In genomic region chr17:71762526-71762925, GRCh38 we compare ENCODE assay signal across 29 cellular contexts.
"Had no signal": no experiment of that assay in that cellular context is flagged by ENCODE, and none has a peak within 500 bp of the region (broad histone marks: within the 10 kb centered on the region; RNA-seq: fewer than 3 reads in every experiment).

No MANE protein-coding gene starts in this region.

- H3K79me2 ChIP-seq: parathyroid adenoma had no signal

- DNase-seq: cerebellar nuclear complex; cortex of kidney; effector memory CD8-positive, alpha-beta T cell; erythroblast; esophagus squamous epithelium; foreskin melanocyte; glutamatergic neuron; heart right ventricle; hypothalamus; immature natural killer cell; islet precursor cell; left cardiac atrium; left ventricle myocardium inferior; lower lobe of right lung; natural killer cell; stimulated activated CD4-positive, alpha-beta T cell treated with anti-CD3 and anti-CD28 coated beads, Interleukin-2, amount 100 ng/mL, for 24 hours; stimulated activated CD4-positive, alpha-beta T cell treated with anti-CD3 and anti-CD28 coated beads, Interleukin-4, amount 100 ng/mL, for 24 hours; stimulated activated naive CD4-positive, alpha-beta T cell treated with Interleukin-2 at 50 U/mL for 16 hours; stomach; upper lobe of left lung; uterus had no signal

- FAIRE-seq: endometrium had no signal

- H3K27me3 ChIP-seq: esophagus squamous epithelium, heart right ventricle, neutrophil, right atrium auricular region, stomach, tibial nerve, upper lobe of left lung, uterus had no signal

- H3K36me3 ChIP-seq: esophagus squamous epithelium, heart right ventricle, left ventricle myocardium inferior, lower lobe of right lung, neutrophil, right atrium auricular region, stomach, thoracic aorta, tibial nerve, upper lobe of left lung, uterus had no signal

- ATAC-seq: effector memory CD8-positive, alpha-beta T cell; heart right ventricle; left cardiac atrium; lower lobe of right lung; natural killer cell; sciatic nerve; stimulated activated effector memory CD8-positive, alpha-beta T cell treated with anti-CD3 and anti-CD28 coated beads, Interleukin-12 subunit alpha, Interleukin-12 subunit beta, amount 100 ng/mL, for 72 hours had no signal

- H2AFZ ChIP-seq: parathyroid adenoma had no signal

- H3K27ac ChIP-seq: esophagus squamous epithelium, heart right ventricle, left ventricle myocardium inferior, lower lobe of right lung, neutrophil, parathyroid adenoma, right atrium auricular region, stomach, thoracic aorta, tibial nerve, upper lobe of left lung, uterus had no signal

- H3K9ac ChIP-seq: parathyroid adenoma had no signal

- H3K9me3 ChIP-seq: esophagus squamous epithelium, heart right ventricle, left ventricle myocardium inferior, lower lobe of right lung, neutrophil, right atrium auricular region, stomach, thoracic aorta, tibial nerve, upper lobe of left lung, uterus had no signal

- H3K4me3 ChIP-seq: esophagus squamous epithelium, heart right ventricle, left ventricle myocardium inferior, lower lobe of right lung, right atrium auricular region, stomach, thoracic aorta, tibial nerve, upper lobe of left lung, uterus had no signal

- H3K4me1 ChIP-seq: esophagus squamous epithelium, heart right ventricle, left ventricle myocardium inferior, lower lobe of right lung, parathyroid adenoma, right atrium auricular region, stomach, tibial nerve, upper lobe of left lung, uterus had no signal
